1 cellular context compared by ENCODE assay signal in the genomic region with DNA sequence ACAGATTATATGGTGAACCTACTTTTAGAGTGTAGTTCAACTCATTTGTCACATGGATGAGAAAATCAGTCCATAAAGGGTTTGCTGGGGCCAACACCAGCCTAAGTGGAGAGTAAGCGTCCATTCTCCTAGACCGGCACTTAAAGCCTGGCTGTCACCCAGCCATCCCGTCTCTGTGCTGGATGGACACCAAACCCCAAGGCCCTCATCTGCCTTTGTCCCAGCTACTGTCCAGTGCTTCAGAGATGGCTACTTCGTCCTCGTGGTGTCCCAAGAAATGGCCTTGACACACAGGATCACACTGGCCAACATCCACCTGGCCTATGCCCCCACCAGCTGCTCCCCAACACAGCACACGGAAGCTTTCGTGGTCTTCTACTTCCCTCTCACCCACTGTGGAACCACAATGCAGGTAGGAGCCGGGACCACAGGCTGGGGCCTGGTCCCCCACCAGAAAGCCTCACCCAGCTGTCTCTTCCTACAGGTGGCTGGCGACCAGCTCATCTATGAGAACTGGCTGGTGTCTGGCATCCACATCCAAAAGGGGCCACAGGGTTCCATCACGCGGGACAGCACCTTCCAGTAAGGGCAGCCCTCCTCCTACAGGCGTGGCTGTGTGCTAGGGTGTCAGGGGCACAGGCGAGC.
TF ChIP-seq lines count a peak whose summit lies in the region.

No MANE protein-coding gene starts in this region.

TF ChIP-seq in neural cell, 6 proteins besides CTCF, POLR2A, EP300 and RAD21 (continued from another document):
- no peak for TF ChIP-seq EZH2 (IDR thresholded peaks at IDR 0.05; ENCODE audit: borderline replicate concordance, insufficient read depth, low read length, poor library complexity, severe bottlenecking)
